ENCODE assay signal across 1 cellular context in the genomic region with DNA sequence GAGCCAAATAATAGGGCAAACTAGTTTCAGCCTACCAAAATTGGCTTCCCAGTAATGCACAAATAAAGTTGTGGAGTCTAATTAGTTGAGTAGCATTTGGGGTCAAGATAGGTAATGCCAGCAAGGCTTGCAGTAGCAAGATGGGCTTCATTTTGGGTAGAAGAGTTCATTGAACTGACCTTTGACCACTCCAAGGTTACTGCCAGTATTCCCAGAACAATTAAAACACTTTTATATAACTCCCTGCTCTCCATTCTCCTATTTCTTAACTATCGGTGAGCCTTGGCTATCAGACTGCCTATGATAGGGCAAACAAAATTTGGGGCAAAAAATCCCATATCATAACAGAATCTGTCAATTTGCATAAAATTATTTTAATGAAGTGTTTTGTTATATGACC.
TF ChIP-seq lines count a peak whose summit lies in the region.

No MANE protein-coding gene starts in this region.

TF ChIP-seq in HepG2, 621 proteins besides CTCF, POLR2A, EP300 and RAD21 (continued from another document):
- TF ChIP-seq, protein P1, sequence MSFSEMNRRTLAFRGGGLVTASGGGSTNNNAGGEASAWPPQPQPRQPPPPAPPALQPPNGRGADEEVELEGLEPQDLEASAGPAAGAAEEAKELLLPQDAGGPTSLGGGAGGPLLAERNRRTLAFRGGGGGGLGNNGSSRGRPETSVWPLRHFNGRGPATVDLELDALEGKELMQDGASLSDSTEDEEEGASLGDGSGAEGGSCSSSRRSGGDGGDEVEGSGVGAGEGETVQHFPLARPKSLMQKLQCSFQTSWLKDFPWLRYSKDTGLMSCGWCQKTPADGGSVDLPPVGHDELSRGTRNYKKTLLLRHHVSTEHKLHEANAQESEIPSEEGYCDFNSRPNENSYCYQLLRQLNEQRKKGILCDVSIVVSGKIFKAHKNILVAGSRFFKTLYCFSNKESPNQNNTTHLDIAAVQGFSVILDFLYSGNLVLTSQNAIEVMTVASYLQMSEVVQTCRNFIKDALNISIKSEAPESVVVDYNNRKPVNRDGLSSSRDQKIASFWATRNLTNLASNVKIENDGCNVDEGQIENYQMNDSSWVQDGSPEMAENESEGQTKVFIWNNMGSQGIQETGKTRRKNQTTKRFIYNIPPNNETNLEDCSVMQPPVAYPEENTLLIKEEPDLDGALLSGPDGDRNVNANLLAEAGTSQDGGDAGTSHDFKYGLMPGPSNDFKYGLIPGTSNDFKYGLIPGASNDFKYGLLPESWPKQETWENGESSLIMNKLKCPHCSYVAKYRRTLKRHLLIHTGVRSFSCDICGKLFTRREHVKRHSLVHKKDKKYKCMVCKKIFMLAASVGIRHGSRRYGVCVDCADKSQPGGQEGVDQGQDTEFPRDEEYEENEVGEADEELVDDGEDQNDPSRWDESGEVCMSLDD (CRISPR knock-in tag; IDR thresholded peaks at IDR 0.05; ENCODE audit: borderline replicate concordance), result no peak
- no peak for TF ChIP-seq E2F5 (CRISPR knock-in tag; conservative IDR thresholded peaks at IDR 0.05)
